ENCODE assay signal across 15 cellular contexts in the genomic region with DNA sequence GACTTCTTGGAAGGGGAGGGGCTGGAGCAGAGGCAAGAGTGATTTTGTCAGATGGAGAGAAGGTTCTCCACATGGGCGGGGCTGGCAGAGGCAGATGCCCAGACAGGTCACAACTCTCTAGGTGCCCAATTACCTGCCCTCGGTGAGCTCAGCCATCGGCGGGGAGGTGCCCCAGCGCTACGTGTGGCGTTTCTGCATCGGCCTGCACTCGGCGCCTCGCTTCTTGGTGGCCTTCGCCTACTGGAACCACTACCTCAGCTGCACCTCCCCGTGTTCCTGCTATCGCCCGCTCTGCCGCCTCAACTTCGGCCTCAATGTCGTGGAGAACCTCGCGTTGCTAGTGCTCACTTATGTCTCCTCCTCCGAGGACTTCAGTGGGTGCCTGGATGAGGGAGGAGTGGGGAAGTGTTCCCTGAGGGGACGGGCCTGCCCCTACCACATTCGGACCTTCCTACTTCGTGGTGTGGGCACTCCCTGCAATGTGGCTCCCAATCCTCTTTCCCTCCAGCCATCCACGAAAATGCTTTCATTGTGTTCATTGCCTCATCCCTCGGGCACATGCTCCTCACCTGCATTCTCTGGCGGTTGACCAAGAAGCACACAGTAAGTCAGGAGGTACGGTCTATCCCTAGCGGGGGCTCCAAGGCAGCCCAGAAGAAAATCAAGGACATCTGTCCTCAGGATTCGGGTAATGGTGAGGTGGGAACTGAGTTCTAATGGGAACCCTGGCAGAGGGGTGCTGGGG. TPM values are rescaled to one million over a fixed set of nuclear protein-coding genes. Genes with fewer than 3 reads are reported as not detected.
DNase-seq lines count a peak whose midpoint lies in the region; ATAC-seq, FAIRE-seq and TF ChIP-seq lines count a peak whose summit lies in the region.
"Had no signal": no experiment of that assay in that cellular context is flagged by ENCODE, and none has a peak within 500 bp of the region (broad histone marks: within the 10 kb centered on the region; RNA-seq: fewer than 3 reads in every experiment).

No MANE protein-coding gene starts in this region.

- H3K4me3 ChIP-seq in GM12878 (no peak overlapping the region), GM23248 (no peak overlapping the region)
- H3K4me3 ChIP-seq: coronary artery, psoas muscle, thyroid gland had no signal

- TF ChIP-seq CTCF in GM12878 (IDR thresholded peaks at IDR 0.05 in 2 of 3, conservative IDR thresholded peaks at IDR 0.05 in 1 of 3; ENCODE audit: control insufficient read depth in 2 of 3, extremely low read depth in 1 of 3, insufficient read depth in 1 of 3, low read depth in 3 of 3, low read length in 3 of 3): no peak

- TF ChIP-seq EP300 in Ishikawa (IDR thresholded peaks at IDR 0.05; ENCODE audit: borderline replicate concordance): no peak
- TF ChIP-seq EP300 in GM12878 (IDR thresholded peaks at IDR 0.05; ENCODE audit: borderline replicate concordance in 1 of 2, control insufficient read depth in 1 of 2, low read depth in 2 of 2, low read length in 2 of 2): no peak

- H3F3A ChIP-seq in GM23248 (ENCODE audit: insufficient read depth): 0 out of 2 replicates have a peak, but pooled peaks cover 3% of the 10 kb centered on the region

- CTCF ChIA-PET in GM12878 (lab: Yijun Ruan, JAX): interaction anchor here (0.6 to 3.8 kb wide), 11 partner anchors 12 to 249 kb away, joined by 3 to 35 read pairs (median 3); a partner anchor contains a TSS

- no peak overlapping the region for H3K9ac ChIP-seq in GM12878 (ENCODE audit: control insufficient read depth, insufficient read depth, low read length)
- H3K9ac ChIP-seq in GM23248: no peak overlapping the region

- 95% methylated on average over 27 of the region's 30 CpGs for WGBS in GM12878 (ENCODE audit: insufficient coverage, insufficient replicate concordance, low lambda C conversion rate, missing lambda C conversion rate)
- WGBS in GM23248 (ENCODE audit: low coverage in 1 of 2, low lambda C conversion rate in 2 of 2, missing lambda C conversion rate in 2 of 2), 2 experiments: 90 to 93% methylated on average over 21 to 30 of the region's 30 CpGs

- H3K4me1 ChIP-seq in GM12878 (ENCODE audit: control insufficient read depth, insufficient read depth, low read length): peaks cover 2% of the 10 kb centered on the region; the same call in 1 of the 2 replicates
- no peaks in the 10 kb centered on the region for H3K4me1 ChIP-seq in GM23248 (ENCODE audit: insufficient read depth)
- H3K4me1 ChIP-seq: psoas muscle, thyroid gland had no signal

- BruUV-seq in GM12878 (replicated peaks; lab: Mats Ljungman, UMichigan): no TSS peak

- H4K20me1 ChIP-seq in GM12878 (ENCODE audit: control insufficient read depth, insufficient read depth) (no peaks in the 10 kb centered on the region; the same call in 1 of the 2 replicates), GM23248 (ENCODE audit: insufficient read depth) (no peaks in the 10 kb centered on the region)

- no peak for FAIRE-seq in GM12878 (lab: Jason Lieb, UNC)

- SMC1A ChIA-PET in GM12878 (lab: Charles Lee; ENCODE audit: uncharacterized antibody, unreplicated experiment): interaction anchor here (1.0 to 1.3 kb wide), 3 partner anchors 14 to 249 kb away, joined by 3 to 4 read pairs (median 3); no protein-coding TSS in a partner anchor

- H3K4me1 Mint-ChIP-seq in activated T-cell treated with anti-CD3 and anti-CD28 coated beads, Interleukin-2, amount 50 U/mL, for 24 hours (ENCODE audit: low read depth): peaks cover 45% of the 10 kb centered on the region
- H3K4me1 Mint-ChIP-seq in stimulated activated memory B cell treated with anti-CD40 and anti-IgM and Interleukin-4, amounts not matched to agents 10 μg/mL and 1 μg/mL and 100 μg/mL, for 72 hours: peaks cover 49% of the 10 kb centered on the region
- H3K4me1 Mint-ChIP-seq: nephron had no signal

- in situ Hi-C loops in GM12878 (cut with MboI): no loop called here
- in situ Hi-C loops in GM23248 (cut with MboI): loop anchor here (25.0 kb wide), 1 partner anchor 362 kb away; no protein-coding TSS in a partner anchor

- POLR2A ChIA-PET in GM12878 (lab: Charles Lee): interaction anchor here (1.0 kb wide), 1 partner anchor 20 kb away, joined by 3 read pairs; no protein-coding TSS in a partner anchor

- H2AFZ ChIP-seq in GM12878 (ENCODE audit: control insufficient read depth, low read depth, low read length): no peak overlapping the region
- H2AFZ ChIP-seq in GM23248: no peak overlapping the region

- ATAC-seq in GM12878 (no peak), left colon (no peak)
- ATAC-seq in stimulated activated memory B cell treated with anti-CD40 and anti-IgM and Interleukin-4, amounts not matched to agents 10 μg/mL and 1 μg/mL and 100 μg/mL, for 72 hours: no peak

- H3K27me3 ChIP-seq in GM12878 (replicated peaks in 1 of 2; ENCODE audit: control insufficient read depth in 2 of 2, insufficient read depth in 2 of 2, low read length in 1 of 2) (no peaks in the 10 kb centered on the region), GM23248 (replicated peaks; ENCODE audit: insufficient read depth) (no peaks in the 10 kb centered on the region)
- H3K27me3 ChIP-seq: brain microvascular endothelial cell, thyroid gland had no signal

- peak; percentile 30; the same call in 1 of the 2 replicates for TF ChIP-seq POLR2A in GM12878 (IDR thresholded peaks at IDR 0.05; ENCODE audit: low read depth, low read length)

- H3K4me3 Mint-ChIP-seq in activated T-cell treated with anti-CD3 and anti-CD28 coated beads, Interleukin-2, amount 50 U/mL, for 24 hours: no peak overlapping the region
- no peak overlapping the region for H3K4me3 Mint-ChIP-seq in stimulated activated memory B cell treated with anti-CD40 and anti-IgM and Interleukin-4, amounts not matched to agents 10 μg/mL and 1 μg/mL and 100 μg/mL, for 72 hours
- H3K4me3 Mint-ChIP-seq: nephron had no signal

- peaks cover 12 to 31% of the 10 kb centered on the region in 2 experiments for H3K36me3 ChIP-seq in GM12878 (ENCODE audit: control insufficient read depth in 2 of 2, insufficient read depth in 2 of 2, low read length in 1 of 2)
- H3K36me3 ChIP-seq in GM23248 (ENCODE audit: low read depth): peaks cover 4% of the 10 kb centered on the region; the same call in 1 of the 2 replicates

- no peak for DNase-seq in activated T-cell treated with anti-CD3 and anti-CD28 coated beads, Interleukin-2, amount 50 U/mL, for 24 hours
- no peak for DNase-seq in activated T-cell treated with anti-CD3 and anti-CD28 coated beads, Interleukin-2, amount 50 U/mL, for 48 hours
- DNase-seq in GM12878 (ENCODE audit: low read depth, low spot score): no peak
- no peak for DNase-seq in left colon
- no peak for DNase-seq in GM23248
- DNase-seq in NCI-H1092 (lab: John Stamatoyannopoulos, UW): no peak
- DNase-seq: DMS79 had no signal

- intact Hi-C loops in GM12878 (cut with micrococcal nuclease; ENCODE audit: unreplicated experiment) (loop anchor here (1.0 kb wide), 2 partner anchors 17 to 248 kb away; no protein-coding TSS in a partner anchor), left colon (cut with DNase I, micrococcal nuclease) (no loop called here)

- H3K4me2 ChIP-seq in GM12878 (ENCODE audit: control insufficient read depth, insufficient read depth): no peak overlapping the region
- no peak overlapping the region for H3K4me2 ChIP-seq in GM23248 (ENCODE audit: unreplicated experiment)

- no peaks in the 10 kb centered on the region for H3K9me2 ChIP-seq in GM23248 (ENCODE audit: insufficient read depth)

- H3K27ac ChIP-seq in GM12878 (ENCODE audit: control insufficient read depth, insufficient read depth) (no peak overlapping the region), GM23248 (no peak overlapping the region)
- H3K27ac ChIP-seq: brain microvascular endothelial cell, C4-2B, coronary artery, psoas muscle, thyroid gland had no signal

- RAD21 ChIA-PET in GM12878 (lab: Charles Lee; ENCODE audit: unreplicated experiment): interaction anchor here (1.0 to 2.4 kb wide), 2 partner anchors 17 to 18 kb away, joined by 3 to 24 read pairs; a partner anchor contains a TSS

- H3K9me3 Mint-ChIP-seq in activated T-cell treated with anti-CD3 and anti-CD28 coated beads, Interleukin-2, amount 50 U/mL, for 24 hours: no peaks in the 10 kb centered on the region
- no peaks in the 10 kb centered on the region for H3K9me3 Mint-ChIP-seq in stimulated activated memory B cell treated with anti-CD40 and anti-IgM and Interleukin-4, amounts not matched to agents 10 μg/mL and 1 μg/mL and 100 μg/mL, for 72 hours
- H3K9me3 Mint-ChIP-seq: nephron had no signal

- peaks cover 64% of the 10 kb centered on the region for H3K36me3 Mint-ChIP-seq in activated T-cell treated with anti-CD3 and anti-CD28 coated beads, Interleukin-2, amount 50 U/mL, for 24 hours (ENCODE audit: low read depth)
- H3K36me3 Mint-ChIP-seq in stimulated activated memory B cell treated with anti-CD40 and anti-IgM and Interleukin-4, amounts not matched to agents 10 μg/mL and 1 μg/mL and 100 μg/mL, for 72 hours: peaks cover 43% of the 10 kb centered on the region

- TF ChIP-seq RAD21 in Ishikawa (IDR thresholded peaks at IDR 0.05; ENCODE audit: low read depth) (no peak), GM12878 (IDR thresholded peaks at IDR 0.05; ENCODE audit: insufficient read depth, low read depth, low read length) (no peak)

- peaks cover under 1% of the 10 kb centered on the region for H3K79me2 ChIP-seq in GM12878 (ENCODE audit: control insufficient read depth, insufficient read depth, low read length)
- H3K79me2 ChIP-seq in GM23248 (ENCODE audit: insufficient read depth): no peaks in the 10 kb centered on the region; the same call in 1 of the 2 replicates

- peak overlapping the region; percentile 83 for H3K27ac Mint-ChIP-seq in activated T-cell treated with anti-CD3 and anti-CD28 coated beads, Interleukin-2, amount 50 U/mL, for 24 hours
- peak overlapping the region; percentile 55 for H3K27ac Mint-ChIP-seq in stimulated activated memory B cell treated with anti-CD40 and anti-IgM and Interleukin-4, amounts not matched to agents 10 μg/mL and 1 μg/mL and 100 μg/mL, for 72 hours
- H3K27ac Mint-ChIP-seq: nephron had no signal

- H3K27me3 Mint-ChIP-seq in activated T-cell treated with anti-CD3 and anti-CD28 coated beads, Interleukin-2, amount 50 U/mL, for 24 hours: no peaks in the 10 kb centered on the region
- H3K27me3 Mint-ChIP-seq in stimulated activated memory B cell treated with anti-CD40 and anti-IgM and Interleukin-4, amounts not matched to agents 10 μg/mL and 1 μg/mL and 100 μg/mL, for 72 hours: no peaks in the 10 kb centered on the region

- no peaks in the 10 kb centered on the region for H3K9me3 ChIP-seq in GM12878 (replicated peaks; ENCODE audit: control insufficient read depth, insufficient read depth, low read length)
- H3K9me3 ChIP-seq in GM23248 (ENCODE audit: low read depth): no peaks in the 10 kb centered on the region
- H3K9me3 ChIP-seq: psoas muscle, thyroid gland had no signal

RNA-seq across cellular contexts. Expression of a gene that starts 15.6 kb away (rescaled TPM):
- 33.0 and 36.2 TPM in 2 replicates for total RNA-seq in GM12878 (2013; cell fraction: nucleolus; rRNA removed)
- total RNA-seq in GM12878 (2014; rRNA removed) (23.3 and 24.9 TPM in 2 replicates), GM12878 (2014; rRNA removed; fragmentation: Illumina TruSeq; extraction: Trizol) (12.3 and 13.1 TPM in 2 replicates), GM12878 (2021) (26.4 and 27.7 TPM in 2 replicates), left colon (10 to 100 TPM; 21.3 to 26.8 TPM)
- polyA plus RNA-seq in GM12878 (2011; ENCODE audit: low read depth): 21.2 TPM
- polyA plus RNA-seq in GM12878 (2011; rRNA removed) (16.6 and 34.5 TPM in 2 replicates), GM12878 (2014; fragmentation: Illumina TruSeq; extraction: Trizol) (25.0 and 30.5 TPM in 2 replicates), GM12878 (2014; fragmentation: Nextera tagmentation; extraction: Ambion mirVana) (10 to 100 TPM; 25.4 to 37.4 TPM), GM12878 (2014; rRNA removed) (35.6 and 36.2 TPM in 2 replicates), GM12878 (2016; fragmentation: Nextera tagmentation; extraction: Ambion mirVana) (10 to 100 TPM; 33.4 to 37.2 TPM), GM23248 (2016; fragmentation: Nextera tagmentation; extraction: Ambion mirVana) (14.7 and 17.8 TPM in 2 replicates)
- polyA plus RNA-seq in GM12878 (2011; cell fraction: cytosol; rRNA removed): 39.5 and 49.8 TPM in 2 replicates
- 66.3 and 87.2 TPM in 2 replicates for polyA plus RNA-seq in GM12878 (2011; cell fraction: nucleus; rRNA removed)
- 32.0 and 34.8 TPM in 2 replicates for polyA plus RNA-seq in GM12878 (2012)
- polyA minus RNA-seq in GM12878 (2011; rRNA and poly(A)+ RNA removed): 43.8 and 54.2 TPM in 2 replicates
- polyA minus RNA-seq in GM12878 (2011; cell fraction: cytosol; rRNA and poly(A)+ RNA removed): 13.0 and 13.3 TPM in 2 replicates
- 11.4 and 12.9 TPM in 2 replicates for polyA minus RNA-seq in GM12878 (2011; cell fraction: nucleus; rRNA and poly(A)+ RNA removed)
- 10.1 and 19.0 TPM in 2 replicates for total RNA-seq in GM23248 (2014; rRNA removed; shearing (Covaris generic))

RNA-seq across cellular contexts. Expression of a gene that starts 16.8 kb away (rescaled TPM):
- total RNA-seq in GM12878 (2013; cell fraction: nucleolus; rRNA removed): 35.7 and 37.8 TPM in 2 replicates
- total RNA-seq in GM12878 (2014; rRNA removed): 56.2 and 64.7 TPM in 2 replicates
- total RNA-seq in GM12878 (2014; rRNA removed; fragmentation: Illumina TruSeq; extraction: Trizol): 47.7 and 48.8 TPM in 2 replicates
- 128 and 137 TPM in 2 replicates for total RNA-seq in GM12878 (2021)
- polyA plus RNA-seq in GM12878 (2011; ENCODE audit: low read depth): 51.6 TPM
- polyA plus RNA-seq in GM12878 (2011; rRNA removed): 45.0 and 121 TPM in 2 replicates
- 237 and 296 TPM in 2 replicates for polyA plus RNA-seq in GM12878 (2011; cell fraction: cytosol; rRNA removed)
- polyA plus RNA-seq in GM12878 (2011; cell fraction: nucleus; rRNA removed): 108 and 111 TPM in 2 replicates
- polyA plus RNA-seq in GM12878 (2012): 103 and 132 TPM in 2 replicates
- 51.4 and 98.2 TPM in 2 replicates for polyA plus RNA-seq in GM12878 (2014; fragmentation: Illumina TruSeq; extraction: Trizol)
- 10 to 100 TPM; 16.0 to 42.0 TPM for polyA plus RNA-seq in GM12878 (2014; fragmentation: Nextera tagmentation; extraction: Ambion mirVana)
- 172 and 192 TPM in 2 replicates for polyA plus RNA-seq in GM12878 (2014; rRNA removed)
- polyA plus RNA-seq in GM12878 (2016; fragmentation: Nextera tagmentation; extraction: Ambion mirVana): 100 to 1,000 TPM in 1 of 2 experiments, 10 to 100 TPM in 1; 91.4 to 109 TPM
- polyA minus RNA-seq in GM12878 (2011; rRNA and poly(A)+ RNA removed): 171 and 213 TPM in 2 replicates
- polyA minus RNA-seq in GM12878 (2011; cell fraction: cytosol; rRNA and poly(A)+ RNA removed): 95.8 and 106 TPM in 2 replicates
- 45.0 and 71.6 TPM in 2 replicates for polyA minus RNA-seq in GM12878 (2011; cell fraction: nucleus; rRNA and poly(A)+ RNA removed)
- 10 to 100 TPM; 65.7 to 71.8 TPM for total RNA-seq in left colon
- total RNA-seq in GM23248 (2014; rRNA removed; shearing (Covaris generic)): 42.0 and 45.5 TPM in 2 replicates
- 59.5 and 61.4 TPM in 2 replicates for polyA plus RNA-seq in GM23248 (2016; fragmentation: Nextera tagmentation; extraction: Ambion mirVana)

RNA-seq across cellular contexts. Expression of a gene that starts 26.6 kb away (rescaled TPM):
- total RNA-seq in GM12878 (2013; cell fraction: nucleolus; rRNA removed): 266 and 283 TPM in 2 replicates
- total RNA-seq in GM12878 (2014; rRNA removed) (108 and 115 TPM in 2 replicates), GM12878 (2014; rRNA removed; fragmentation: Illumina TruSeq; extraction: Trizol) (87.2 and 87.4 TPM in 2 replicates), GM12878 (2021) (69.1 and 74.8 TPM in 2 replicates), left colon (10 to 100 TPM; 47.9 to 55.9 TPM)
- polyA plus RNA-seq in GM12878 (2011; ENCODE audit: low read depth): 31.5 TPM
- polyA plus RNA-seq in GM12878 (2011; rRNA removed) (60.6 and 88.1 TPM in 2 replicates), GM12878 (2014; fragmentation: Illumina TruSeq; extraction: Trizol) (72.0 and 96.6 TPM in 2 replicates), GM12878 (2014; fragmentation: Nextera tagmentation; extraction: Ambion mirVana) (10 to 100 TPM; 21.7 to 23.7 TPM), GM12878 (2014; rRNA removed) (75.7 and 82.9 TPM in 2 replicates), GM12878 (2016; fragmentation: Nextera tagmentation; extraction: Ambion mirVana) (10 to 100 TPM; 47.8 to 56.0 TPM), GM23248 (2016; fragmentation: Nextera tagmentation; extraction: Ambion mirVana) (25.6 and 30.5 TPM in 2 replicates)
- polyA plus RNA-seq in GM12878 (2011; cell fraction: cytosol; rRNA removed): 134 and 136 TPM in 2 replicates
- 134 and 159 TPM in 2 replicates for polyA plus RNA-seq in GM12878 (2011; cell fraction: nucleus; rRNA removed)
- polyA plus RNA-seq in GM12878 (2012): 34.0 and 39.3 TPM in 2 replicates
- polyA minus RNA-seq in GM12878 (2011; rRNA and poly(A)+ RNA removed): 237 and 286 TPM in 2 replicates
- 82.7 and 83.8 TPM in 2 replicates for polyA minus RNA-seq in GM12878 (2011; cell fraction: cytosol; rRNA and poly(A)+ RNA removed)
- 64.2 and 108 TPM in 2 replicates for polyA minus RNA-seq in GM12878 (2011; cell fraction: nucleus; rRNA and poly(A)+ RNA removed)
- 79.3 and 142 TPM in 2 replicates for total RNA-seq in GM23248 (2014; rRNA removed; shearing (Covaris generic))

RNA-seq across cellular contexts. Expression of a gene that starts 31.5 kb away (rescaled TPM):
- total RNA-seq in GM12878 (2013; cell fraction: nucleolus; rRNA removed): 113 and 116 TPM in 2 replicates
- total RNA-seq in GM12878 (2014; rRNA removed) (21.6 and 24.0 TPM in 2 replicates), GM12878 (2014; rRNA removed; fragmentation: Illumina TruSeq; extraction: Trizol) (24.9 and 26.0 TPM in 2 replicates), GM12878 (2021) (55.9 and 57.7 TPM in 2 replicates), left colon (10 to 100 TPM; 64.7 to 65.4 TPM)
- polyA plus RNA-seq in GM12878 (2011; ENCODE audit: low read depth): 36.6 TPM
- polyA plus RNA-seq in GM12878 (2011; rRNA removed) (36.3 and 39.3 TPM in 2 replicates), GM12878 (2014; fragmentation: Illumina TruSeq; extraction: Trizol) (29.1 and 37.0 TPM in 2 replicates), GM12878 (2014; fragmentation: Nextera tagmentation; extraction: Ambion mirVana) (1 to 10 TPM; 8.6 to 9.9 TPM), GM12878 (2014; rRNA removed) (26.7 and 31.0 TPM in 2 replicates), GM12878 (2016; fragmentation: Nextera tagmentation; extraction: Ambion mirVana) (10 to 100 TPM; 31.8 to 36.8 TPM), GM23248 (2016; fragmentation: Nextera tagmentation; extraction: Ambion mirVana) (22.0 and 22.3 TPM in 2 replicates)
- 40.8 and 42.5 TPM in 2 replicates for polyA plus RNA-seq in GM12878 (2011; cell fraction: cytosol; rRNA removed)
- 68.6 and 72.6 TPM in 2 replicates for polyA plus RNA-seq in GM12878 (2011; cell fraction: nucleus; rRNA removed)
- 45.2 and 48.9 TPM in 2 replicates for polyA plus RNA-seq in GM12878 (2012)
- polyA minus RNA-seq in GM12878 (2011; rRNA and poly(A)+ RNA removed): 143 and 245 TPM in 2 replicates
- 25.1 and 38.3 TPM in 2 replicates for polyA minus RNA-seq in GM12878 (2011; cell fraction: cytosol; rRNA and poly(A)+ RNA removed)
- 42.4 and 62.3 TPM in 2 replicates for polyA minus RNA-seq in GM12878 (2011; cell fraction: nucleus; rRNA and poly(A)+ RNA removed)
- 24.6 and 63.4 TPM in 2 replicates for total RNA-seq in GM23248 (2014; rRNA removed; shearing (Covaris generic))
